8 cellular contexts compared by ENCODE assay signal in the genomic region with DNA sequence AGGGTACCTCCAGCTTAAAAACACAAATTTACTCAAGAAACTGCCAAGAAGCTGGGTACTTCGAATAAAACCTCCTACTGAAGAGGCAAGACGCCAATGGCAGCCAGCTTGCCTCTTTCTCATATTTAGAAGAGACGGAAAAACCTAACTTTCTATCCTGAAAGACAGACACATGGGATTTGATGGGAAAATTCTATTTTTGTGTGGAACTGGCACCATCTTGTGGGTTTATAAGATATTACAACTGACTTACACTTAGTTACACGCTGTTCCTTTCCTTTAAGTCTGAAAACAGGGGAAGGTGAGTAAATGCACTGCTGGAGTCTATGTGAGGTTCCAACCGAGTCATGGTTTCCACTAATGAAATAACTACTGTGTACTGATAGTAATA. TPM values are rescaled to one million over a fixed set of nuclear protein-coding genes. Genes with fewer than 3 reads are reported as not detected.
DNase-seq lines count a peak whose midpoint lies in the region; ATAC-seq, FAIRE-seq and TF ChIP-seq lines count a peak whose summit lies in the region.

No MANE protein-coding gene starts in this region.

- POLR2A ChIA-PET in activated CD4-positive, alpha-beta T cell treated with anti-CD3 and anti-CD28 coated beads, Interleukin-2, amount 10 ng/mL, durations not matched to agents 7 days and 5 days (lab: Charles Lee): interaction anchor here (2.0 kb wide), 1 partner anchor 10 kb away, joined by 6 read pairs; the partner anchor contains the start of gene ZNF18

- H3K4me2 ChIP-seq in hepatocyte: peak overlapping the region; percentile 46

- no peak overlapping the region for H3K27ac Mint-ChIP-seq in activated CD4-positive, alpha-beta T cell treated with anti-CD3 and anti-CD28 coated beads, Interleukin-2, amount 10 ng/mL, durations not matched to agents 7 days and 5 days

- H3K9me3 ChIP-seq in hepatocyte (ENCODE audit: low read depth): no peaks in the 10 kb centered on the region
- H3K9me3 ChIP-seq in thoracic aorta: no peaks in the 10 kb centered on the region

- H3K4me3 ChIP-seq in hepatocyte (no peak overlapping the region), thoracic aorta (no peak overlapping the region)

- no peaks in the 10 kb centered on the region for H3K9me3 Mint-ChIP-seq in activated CD4-positive, alpha-beta T cell treated with anti-CD3 and anti-CD28 coated beads, Interleukin-2, amount 10 ng/mL, durations not matched to agents 7 days and 5 days

- TF ChIP-seq CTCF in hepatocyte (IDR thresholded peaks at IDR 0.05; ENCODE audit: poor library complexity): peak; percentile 69
- TF ChIP-seq CTCF in thoracic aorta (IDR thresholded peaks at IDR 0.05): peak; percentile 58

- no peak for ATAC-seq in thoracic aorta (ENCODE audit: insufficient number of reproducible peaks, low FRiP score, low read depth)
- no peak for ATAC-seq in GM19467 (IDR thresholded peaks at IDR 0.05; ENCODE audit: unreplicated experiment)

- peaks cover 46% of the 10 kb centered on the region for H3K36me3 Mint-ChIP-seq in activated CD4-positive, alpha-beta T cell treated with anti-CD3 and anti-CD28 coated beads, Interleukin-2, amount 10 ng/mL, durations not matched to agents 7 days and 5 days (ENCODE audit: low read depth)

- no peaks in the 10 kb centered on the region for H3K9me2 ChIP-seq in hepatocyte (replicated peaks; ENCODE audit: insufficient read depth)

- no peaks in the 10 kb centered on the region for H4K20me1 ChIP-seq in hepatocyte (ENCODE audit: insufficient read depth, poor library complexity, severe bottlenecking)

- H3K4me1 ChIP-seq in hepatocyte (ENCODE audit: insufficient read depth) (peaks cover 4% of the 10 kb centered on the region), thoracic aorta (ENCODE audit: control insufficient read depth in 1 of 2, low read depth in 2 of 2) (peaks cover 3 to 10% of the 10 kb centered on the region in 2 donors)

- H3K27me3 ChIP-seq in hepatocyte: no peaks in the 10 kb centered on the region
- no peaks in the 10 kb centered on the region for H3K27me3 ChIP-seq in thoracic aorta (replicated peaks; ENCODE audit: insufficient read depth)

- peak; percentile 11 for DNase-seq in CD1c-positive myeloid dendritic cell (ENCODE audit: extremely low spot score)
- DNase-seq in HTR-8/SVneo (ENCODE audit: insufficient read length, low spot score): peak; percentile 38
- DNase-seq in amniotic epithelial cell (ENCODE audit: low read depth): peak; percentile 56
- peak; percentile 51 for DNase-seq in hepatocyte (ENCODE audit: low spot score)
- no peak for DNase-seq in thoracic aorta (ENCODE audit: low spot score)
- no peak for DNase-seq in stimulated activated CD4-positive, alpha-beta T cell treated with anti-CD3 and anti-CD28 coated beads, Interleukin-12 subunit alpha, Interleukin-12 subunit beta, amount 100 ng/mL, for 4 hours
- no peak for DNase-seq in activated CD4-positive, alpha-beta T cell treated with anti-CD3 and anti-CD28 coated beads, Interleukin-2, amount 10 ng/mL, durations not matched to agents 7 days and 5 days

- no peak overlapping the region for H2AFZ ChIP-seq in hepatocyte

- H3K27me3 Mint-ChIP-seq in activated CD4-positive, alpha-beta T cell treated with anti-CD3 and anti-CD28 coated beads, Interleukin-2, amount 10 ng/mL, durations not matched to agents 7 days and 5 days: no peaks in the 10 kb centered on the region

- H3K36me3 ChIP-seq in hepatocyte (replicated peaks; ENCODE audit: insufficient read depth, low read depth) (no peaks in the 10 kb centered on the region), thoracic aorta (peaks cover 26% of the 10 kb centered on the region)

- H3K79me2 ChIP-seq in hepatocyte: no peaks in the 10 kb centered on the region

- FAIRE-seq in HTR-8/SVneo (lab: Jason Lieb, UNC): no peak

- H3K27ac ChIP-seq in hepatocyte (no peak overlapping the region), thoracic aorta (peak overlapping the region in 1 of 2 donors; percentile 60)

- H3K4me3 Mint-ChIP-seq in activated CD4-positive, alpha-beta T cell treated with anti-CD3 and anti-CD28 coated beads, Interleukin-2, amount 10 ng/mL, durations not matched to agents 7 days and 5 days: no peak overlapping the region

- CTCF ChIA-PET in activated CD4-positive, alpha-beta T cell treated with anti-CD3 and anti-CD28 coated beads, Interleukin-2, amount 10 ng/mL, durations not matched to agents 7 days and 5 days (lab: Charles Lee): no interaction called here

- peaks cover 2% of the 10 kb centered on the region for H3K4me1 Mint-ChIP-seq in activated CD4-positive, alpha-beta T cell treated with anti-CD3 and anti-CD28 coated beads, Interleukin-2, amount 10 ng/mL, durations not matched to agents 7 days and 5 days

- 24% methylated on average over 5 of the region's 5 CpGs for WGBS in hepatocyte (ENCODE audit: low lambda C conversion rate, missing lambda C conversion rate)

RNA-seq across cellular contexts. Expression of gene ZNF18, which starts 10.3 kb away (rescaled TPM):
- total RNA-seq in hepatocyte (7.3 and 9.5 TPM in 2 replicates), thoracic aorta (10 to 100 TPM in 1 of 2 donors, 1 to 10 TPM in 1; 4.7 to 15.1 TPM)
- polyA plus RNA-seq in hepatocyte: 6.7 and 7.3 TPM in 2 replicates
- total RNA-seq in activated CD4-positive, alpha-beta T cell treated with anti-CD3 and anti-CD28 coated beads, Interleukin-2, amount 10 ng/mL, durations not matched to agents 7 days and 5 days: 10 to 100 TPM in 1 of 2 experiments, 1 to 10 TPM in 1; 10.0 to 10.1 TPM

RNA-seq across cellular contexts. Expression of gene MAP2K4, which starts 33.7 kb away (rescaled TPM):
- total RNA-seq in hepatocyte (53.6 and 57.0 TPM in 2 replicates), thoracic aorta (10 to 100 TPM; 16.7 to 38.7 TPM)
- 36.2 and 38.5 TPM in 2 replicates for polyA plus RNA-seq in hepatocyte
- 10 to 100 TPM; 26.0 to 27.3 TPM for total RNA-seq in activated CD4-positive, alpha-beta T cell treated with anti-CD3 and anti-CD28 coated beads, Interleukin-2, amount 10 ng/mL, durations not matched to agents 7 days and 5 days

Comparison
In these comparisons a context has a peak if more than half of its experiments do, and no peak if none do; other contexts are left out.
1. DNase-seq: peak in CD1c-positive myeloid dendritic cell (single experiment), HTR-8/SVneo (single experiment), amniotic epithelial cell (single experiment) and hepatocyte (single experiment); none in thoracic aorta (single experiment), stimulated activated CD4-positive, alpha-beta T cell treated with anti-CD3 and anti-CD28 coated beads, Interleukin-12 subunit alpha, Interleukin-12 subunit beta, amount 100 ng/mL, for 4 hours (single experiment) and activated CD4-positive, alpha-beta T cell treated with anti-CD3 and anti-CD28 coated beads, Interleukin-2, amount 10 ng/mL, durations not matched to agents 7 days and 5 days (single experiment).